8 cellular contexts compared by ENCODE assay signal in the genomic region with DNA sequence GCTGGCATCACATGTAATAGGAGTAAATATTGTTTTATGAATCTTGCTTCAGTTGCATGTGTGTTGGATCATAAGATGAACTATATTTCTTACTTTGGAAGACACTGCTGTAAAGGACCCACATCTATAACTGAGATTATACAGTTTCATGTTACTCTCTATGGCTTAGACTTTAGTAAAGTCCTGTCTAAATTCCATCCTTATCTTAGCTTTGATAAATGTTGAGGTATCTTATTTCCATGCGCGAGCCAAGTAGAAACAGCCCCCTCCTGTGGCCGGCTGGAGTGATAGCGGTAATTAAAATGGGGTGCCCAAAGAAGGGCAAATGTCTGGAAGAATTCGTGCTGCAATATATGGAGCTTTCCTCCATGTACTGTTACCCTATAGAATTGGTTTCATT.
DNase-seq lines count a peak whose midpoint lies in the region; ATAC-seq lines count a peak whose summit lies in the region.

No MANE protein-coding gene starts in this region.

- ATAC-seq in GM21515 (IDR thresholded peaks at IDR 0.05; ENCODE audit: unreplicated experiment), result no peak
- no peak for ATAC-seq in GM18511 (IDR thresholded peaks at IDR 0.05; ENCODE audit: unreplicated experiment)

- DNase-seq in NCI-H1694 treated with DMSO at 0.1 percent for 48 hours (lab: John Stamatoyannopoulos, UW) (peak; percentile 18), NCI-H1694 (lab: John Stamatoyannopoulos, UW) (no peak), MV-4-11 (lab: John Stamatoyannopoulos, UW) (peak; percentile 4), kidney tubule cell (ENCODE audit: low spot score) (peak; percentile 33)
- DNase-seq in activated T-helper 9 cell treated with anti-CD3 and anti-CD28 coated beads, Interleukin-2, amount 50 U/mL, for 16 hours (ENCODE audit: low read depth), result peak; percentile 4
- DNase-seq in stimulated activated naive CD4-positive, alpha-beta T cell (lab: John Stamatoyannopoulos, UW), result peak in 4 of 6 experiments; percentile 1 to 21 (median 4)
